16 cellular contexts compared by ENCODE assay signal in genomic region chr6:90720404-90720803, GRCh38.
"Had no signal": no experiment of that assay in that cellular context is flagged by ENCODE, and none has a peak within 500 bp of the region (broad histone marks: within the 10 kb centered on the region; RNA-seq: fewer than 3 reads in every experiment).

No MANE protein-coding gene starts in this region.

- H3K36me3 ChIP-seq: brain microvascular endothelial cell, neural progenitor cell, ovary had no signal

- H3K27ac ChIP-seq: brain microvascular endothelial cell, neural progenitor cell, ovary had no signal

- H3K9ac ChIP-seq: neural progenitor cell had no signal

- ATAC-seq: activated CD4-positive, CD25-positive, alpha-beta regulatory T cell treated with anti-CD3 and anti-CD28 coated beads, Interleukin-2, amount 50 U/mL, for 24 hours; left cardiac atrium; stimulated activated effector memory CD8-positive, alpha-beta T cell treated with anti-CD3 and anti-CD28 coated beads, Interleukin-12 subunit alpha, Interleukin-12 subunit beta, amount 100 ng/mL, for 72 hours had no signal

- H3K4me3 Mint-ChIP-seq: activated naive CD8-positive, alpha-beta T cell treated with anti-CD3 and anti-CD28 coated beads, Interleukin-2, amount 10 ng/mL, durations not matched to agents 7 days and 5 days; neural progenitor cell; stimulated activated effector memory CD8-positive, alpha-beta T cell treated with anti-CD3 and anti-CD28 coated beads, Interleukin-12 subunit alpha, Interleukin-12 subunit beta, amount 100 ng/mL, for 72 hours had no signal

- DNase-seq: activated naive CD4-positive, alpha-beta T cell; activated naive CD8-positive, alpha-beta T cell treated with anti-CD3 and anti-CD28 coated beads, Interleukin-2, amount 10 ng/mL, durations not matched to agents 7 days and 5 days; anterior cingulate cortex; brain microvascular endothelial cell; cerebellar nuclear complex; effector CD8-positive, alpha-beta T cell; foreskin melanocyte; left cardiac atrium; midbrain; ovary; stimulated activated CD4-positive, alpha-beta T cell treated with anti-CD3 and anti-CD28 coated beads, Interleukin-12 subunit alpha, Interleukin-12 subunit beta, amount 100 ng/mL, for 4 hours; stimulated activated CD4-positive, alpha-beta T cell treated with anti-CD3 and anti-CD28 coated beads, Interleukin-2, amount 100 ng/mL, for 24 hours had no signal

- H3K4me2 ChIP-seq: neural progenitor cell had no signal

- H3K4me3 ChIP-seq: lung, neural progenitor cell, ovary had no signal

- H3K9me3 ChIP-seq: ovary had no signal

- H3K27me3 ChIP-seq: brain microvascular endothelial cell, neural progenitor cell, ovary had no signal

- H3K4me1 ChIP-seq: neural progenitor cell had no signal

- H3K27ac Mint-ChIP-seq: activated naive CD8-positive, alpha-beta T cell treated with anti-CD3 and anti-CD28 coated beads, Interleukin-2, amount 10 ng/mL, durations not matched to agents 7 days and 5 days; neural progenitor cell; stimulated activated effector memory CD8-positive, alpha-beta T cell treated with anti-CD3 and anti-CD28 coated beads, Interleukin-12 subunit alpha, Interleukin-12 subunit beta, amount 100 ng/mL, for 72 hours had no signal

- H3K4me1 Mint-ChIP-seq: activated naive CD8-positive, alpha-beta T cell treated with anti-CD3 and anti-CD28 coated beads, Interleukin-2, amount 10 ng/mL, durations not matched to agents 7 days and 5 days; neural progenitor cell; stimulated activated effector memory CD8-positive, alpha-beta T cell treated with anti-CD3 and anti-CD28 coated beads, Interleukin-12 subunit alpha, Interleukin-12 subunit beta, amount 100 ng/mL, for 72 hours had no signal

- H3K9me3 Mint-ChIP-seq: activated naive CD8-positive, alpha-beta T cell treated with anti-CD3 and anti-CD28 coated beads, Interleukin-2, amount 10 ng/mL, durations not matched to agents 7 days and 5 days; neural progenitor cell; stimulated activated effector memory CD8-positive, alpha-beta T cell treated with anti-CD3 and anti-CD28 coated beads, Interleukin-12 subunit alpha, Interleukin-12 subunit beta, amount 100 ng/mL, for 72 hours had no signal

- H2AFZ ChIP-seq: neural progenitor cell had no signal

- H3K36me3 Mint-ChIP-seq: activated naive CD8-positive, alpha-beta T cell treated with anti-CD3 and anti-CD28 coated beads, Interleukin-2, amount 10 ng/mL, durations not matched to agents 7 days and 5 days; neural progenitor cell; stimulated activated effector memory CD8-positive, alpha-beta T cell treated with anti-CD3 and anti-CD28 coated beads, Interleukin-12 subunit alpha, Interleukin-12 subunit beta, amount 100 ng/mL, for 72 hours had no signal
